Comparison of ENCODE assay signal across 9 cellular contexts in the genomic region with DNA sequence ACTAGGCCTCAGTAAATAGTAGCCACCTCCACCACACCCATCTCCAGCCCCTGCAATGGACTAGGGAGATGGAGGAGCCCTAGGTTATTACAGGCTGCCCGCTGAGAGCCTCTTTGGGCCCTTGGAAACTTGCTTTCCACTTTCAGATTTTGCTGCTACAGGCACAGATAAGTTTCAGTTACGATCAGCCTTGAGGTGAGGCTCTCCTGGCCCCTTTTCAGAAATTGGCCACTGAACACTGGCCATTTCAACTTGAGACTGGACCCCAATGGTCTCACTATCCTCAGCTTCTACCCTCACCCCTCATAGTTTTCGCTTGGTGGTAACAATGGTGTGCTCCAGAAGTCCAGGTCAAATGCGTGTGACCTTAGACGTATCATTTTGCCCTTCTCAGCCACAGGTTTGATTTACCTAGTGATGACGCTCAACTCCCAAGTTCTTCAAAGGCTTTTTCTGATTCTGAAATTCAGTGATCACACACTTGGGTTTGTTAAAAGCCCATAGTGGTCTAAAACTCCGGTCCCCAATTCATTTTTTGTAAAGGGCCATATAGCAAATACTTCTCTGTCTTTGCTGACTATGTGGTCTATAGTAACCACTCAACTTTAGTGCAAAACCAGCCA. TPM values are rescaled to one million over a fixed set of nuclear protein-coding genes. Genes with fewer than 3 reads are reported as not detected.
A peak's percentile ranks its signal among the peaks of the same experiment; 100 is the strongest.
DNase-seq lines count a peak whose midpoint lies in the region; ATAC-seq and TF ChIP-seq lines count a peak whose summit lies in the region.
"Had no signal": no experiment of that assay in that cellular context is flagged by ENCODE, and none has a peak within 500 bp of the region (broad histone marks: within the 10 kb centered on the region; RNA-seq: fewer than 3 reads in every experiment).

No MANE protein-coding gene starts in this region.

- H3K56ac ChIP-seq in mesendoderm (ENCODE audit: low read length), result peak overlapping the region; percentile 89

- H3K27ac ChIP-seq in left ventricle myocardium inferior (replicated peaks), result peak overlapping the region; percentile 83
- no peak overlapping the region for H3K27ac ChIP-seq in mesendoderm (ENCODE audit: low read depth, low read length)
- H3K27ac ChIP-seq in aorta (ENCODE audit: low read depth in 1 of 2, low read length in 2 of 2), result no peak overlapping the region

- peaks cover 34% of the 10 kb centered on the region for H3K36me3 Mint-ChIP-seq in MCF 10A (ENCODE audit: insufficient read depth, unreplicated experiment)

- H2BK5ac ChIP-seq in mesendoderm (ENCODE audit: low read length), result no peak overlapping the region

- H2BK120ac ChIP-seq in mesendoderm (ENCODE audit: low read depth, low read length), result no peak overlapping the region

- peaks cover 47% of the 10 kb centered on the region for H3K79me2 ChIP-seq in mesendoderm (ENCODE audit: control insufficient read depth, insufficient read depth, low read length)

- POLR2A ChIA-PET in MCF 10A (lab: Yijun Ruan, JAX), result interaction anchor here (1.0 to 1.9 kb wide), 5 partner anchors 8 to 121 kb away, joined by 3 to 11 read pairs (median 4); a partner anchor contains a TSS

- peak overlapping the region; percentile 92 for H3K4me3 Mint-ChIP-seq in MCF 10A (ENCODE audit: unreplicated experiment)

- H4K8ac ChIP-seq in mesendoderm (ENCODE audit: low read depth, low read length), result no peak overlapping the region

- peak overlapping the region; percentile 97 for H3K27ac Mint-ChIP-seq in MCF 10A (ENCODE audit: low read depth, unreplicated experiment)

- peak overlapping the region; percentile 54 for H3K23ac ChIP-seq in mesendoderm (ENCODE audit: low read length)

- H3K4me1 ChIP-seq in left ventricle myocardium inferior (peaks cover 53% of the 10 kb centered on the region), mesendoderm (ENCODE audit: control insufficient read depth, low read depth, low read length) (peaks cover 1% of the 10 kb centered on the region), aorta (ENCODE audit: control insufficient read depth in 1 of 2, insufficient read depth in 2 of 2, low read length in 2 of 2) (peaks cover 0 to 2% of the 10 kb centered on the region in 2 donors)

- peaks cover 22% of the 10 kb centered on the region for H3K36me3 ChIP-seq in left ventricle myocardium inferior
- H3K36me3 ChIP-seq in mesendoderm (ENCODE audit: control insufficient read depth, insufficient read depth, low read length), result peaks cover 8% of the 10 kb centered on the region
- H3K36me3 ChIP-seq in aorta (ENCODE audit: control insufficient read depth in 1 of 2, insufficient read depth in 2 of 2, low read length in 1 of 2), result peaks cover 0 to 4% of the 10 kb centered on the region in 2 donors

- DNase-seq in left ventricle myocardium inferior, result no peak
- DNase-seq in cardiac septum (ENCODE audit: low spot score), result no peak
- DNase-seq in MCF 10A (ENCODE audit: unreplicated experiment), result no peak
- no peak for DNase-seq in mesendoderm
- DNase-seq in aorta, result no peak
- DNase-seq in NCI-H2029 (lab: John Stamatoyannopoulos, UW), result no peak
- DNase-seq in omental fat pad (ENCODE audit: low spot score), result no peak
- DNase-seq: NCI-H1436 had no signal

- no peak overlapping the region for H3K18ac ChIP-seq in mesendoderm (ENCODE audit: low read length)

- peak overlapping the region; percentile 34 for H2AK5ac ChIP-seq in mesendoderm (ENCODE audit: low read length)

- no peak overlapping the region for H4K5ac ChIP-seq in mesendoderm (ENCODE audit: low read length)

- H3K9me3 ChIP-seq in left ventricle myocardium inferior (replicated peaks), result no peaks in the 10 kb centered on the region
- no peaks in the 10 kb centered on the region for H3K9me3 ChIP-seq in aorta (ENCODE audit: control insufficient read depth, low read length)

- no peaks in the 10 kb centered on the region for H3K27me3 ChIP-seq in left ventricle myocardium inferior (ENCODE audit: low read depth)
- no peaks in the 10 kb centered on the region for H3K27me3 ChIP-seq in mesendoderm (ENCODE audit: insufficient read depth, low read length, poor library complexity)
- no peaks in the 10 kb centered on the region for H3K27me3 ChIP-seq in aorta (ENCODE audit: control insufficient read depth in 1 of 2, insufficient read depth in 2 of 2, low read length in 1 of 2)

- TF ChIP-seq CTCF in left ventricle myocardium inferior (IDR thresholded peaks at IDR 0.05; ENCODE audit: borderline replicate concordance) (no peak), MCF 10A (IDR thresholded peaks at IDR 0.05; ENCODE audit: unreplicated experiment) (no peak), omental fat pad (IDR thresholded peaks at IDR 0.05) (no peak)

- no CpG with 5 or more reads among the region's 7 CpGs for WGBS in mesendoderm (ENCODE audit: extremely low coverage, insufficient coverage, low lambda C conversion rate)
- 43 to 45% methylated on average over 7 of the region's 7 CpGs for WGBS in aorta, 2 donors

- H3K4me1 Mint-ChIP-seq in MCF 10A (ENCODE audit: insufficient read depth, unreplicated experiment), result peaks cover 9% of the 10 kb centered on the region

- CTCF ChIA-PET in MCF 10A (lab: Yijun Ruan, JAX), result interaction anchor here (0.6 to 3.7 kb wide), 7 partner anchors 11 to 137 kb away, joined by 3 to 19 read pairs (median 3); no protein-coding TSS in a partner anchor

- no peak overlapping the region for H2BK15ac ChIP-seq in mesendoderm (replicated peaks; ENCODE audit: low read depth)

- H3K9ac ChIP-seq in mesendoderm (ENCODE audit: low read length), result peak overlapping the region; percentile 97

- H3K4me3 ChIP-seq in left ventricle myocardium inferior (peak overlapping the region; percentile 90), mesendoderm (ENCODE audit: low read length) (peak overlapping the region; percentile 99), aorta (ENCODE audit: low read length in 2 of 2) (peak overlapping the region; percentile 77 to 94)

- peaks cover 16% of the 10 kb centered on the region for H3K79me1 ChIP-seq in mesendoderm (ENCODE audit: low read length)

- peak overlapping the region; percentile 21 for H3K4ac ChIP-seq in mesendoderm (ENCODE audit: low read depth, low read length)

- no TSS peak for BruUV-seq in MCF 10A (replicated peaks; lab: Mats Ljungman, UMichigan)

- ATAC-seq in aorta (ENCODE audit: low FRiP score) (no peak), omental fat pad (ENCODE audit: low FRiP score) (no peak), GM21723 (IDR thresholded peaks at IDR 0.05; ENCODE audit: unreplicated experiment) (no peak)

- H3K27me3 Mint-ChIP-seq in MCF 10A (ENCODE audit: insufficient read depth, unreplicated experiment), result no peaks in the 10 kb centered on the region

- H3K4me2 ChIP-seq in mesendoderm (ENCODE audit: low read length), result peak overlapping the region; percentile 70

- no peaks in the 10 kb centered on the region for H3K9me3 Mint-ChIP-seq in MCF 10A (ENCODE audit: unreplicated experiment)

- intact Hi-C loops in left ventricle myocardium inferior (cut with micrococcal nuclease) (loop anchor here (10.0 kb wide), 1 partner anchor 134 kb away; no protein-coding TSS in a partner anchor), cardiac septum (cut with DNase I) (loop anchor here (2.0 to 5.0 kb wide), 4 partner anchors 69 to 231 kb away; a partner anchor contains a TSS), MCF 10A (cut with micrococcal nuclease) (loop anchor here (10.0 kb wide), 1 partner anchor 336 kb away; no protein-coding TSS in a partner anchor), aorta (cut with DNase I) (loop anchor here (5.0 to 10.0 kb wide), 3 partner anchors 69 to 126 kb away; a partner anchor contains a TSS)

RNA-seq across cellular contexts. Expression of a gene that starts 1.0 kb away (rescaled TPM):
- 13.7 TPM for total RNA-seq in left ventricle myocardium inferior
- total RNA-seq in cardiac septum, result 22.5 TPM
- total RNA-seq in MCF 10A (2022), result 59.4 and 60.6 TPM in 2 replicates
- 59.3 TPM for polyA plus RNA-seq in mesendoderm (2013, experiment 1 of 2)
- 57.4 TPM for polyA plus RNA-seq in mesendoderm (2013, experiment 2 of 2)
- total RNA-seq in aorta, result 10 to 100 TPM; 43.1 to 48.4 TPM
- 10 to 100 TPM in 1 of 2 donors, 1 to 10 TPM in 1; 7.8 to 20.3 TPM for polyA plus RNA-seq in aorta
- 10 to 100 TPM; 35.9 to 98.6 (median 48.6) TPM for total RNA-seq in omental fat pad

RNA-seq across cellular contexts. Expression of a gene that starts 1.2 kb away (rescaled TPM):
- total RNA-seq in left ventricle myocardium inferior (16.4 TPM), cardiac septum (10.4 TPM), MCF 10A (2022) (12.9 and 13.9 TPM in 2 replicates), aorta (1 to 10 TPM; 5.7 to 7.0 TPM), omental fat pad (1 to 10 TPM; 3.6 to 8.2 (median 5.1) TPM)
- polyA plus RNA-seq in mesendoderm (2013, experiment 1 of 2), result 5.5 TPM
- polyA plus RNA-seq in mesendoderm (2013, experiment 2 of 2), result 6.0 TPM
- 10 to 100 TPM in 1 of 2 donors, 1 to 10 TPM in 1; 7.5 to 10.3 TPM for polyA plus RNA-seq in aorta
